In genomic region chr9:35001803-35002502, GRCh38 we compare ENCODE assay signal across 11 cellular contexts. TPM values are rescaled to one million over a fixed set of nuclear protein-coding genes. Genes with fewer than 3 reads are reported as not detected.
DNase-seq lines count a peak whose midpoint lies in the region; ATAC-seq, FAIRE-seq and TF ChIP-seq lines count a peak whose summit lies in the region.
"Had no signal": no experiment of that assay in that cellular context is flagged by ENCODE, and none has a peak within 500 bp of the region (broad histone marks: within the 10 kb centered on the region; RNA-seq: fewer than 3 reads in every experiment).

No MANE protein-coding gene starts in this region.

- peaks cover 2% of the 10 kb centered on the region for H3K36me3 ChIP-seq in bronchial epithelial cell (ENCODE audit: control insufficient read depth, insufficient read depth, low read length)

- H3K4me1 Mint-ChIP-seq in stimulated activated effector memory CD8-positive, alpha-beta T cell treated with anti-CD3 and anti-CD28 coated beads, Interleukin-12 subunit alpha, Interleukin-12 subunit beta, amount 100 ng/mL, for 72 hours, result peaks cover 16% of the 10 kb centered on the region

- no peak for TF ChIP-seq CTCF in bronchial epithelial cell (IDR thresholded peaks at IDR 0.05; ENCODE audit: insufficient read depth, low read length, severe bottlenecking)

- peak; percentile 17 to 21 for DNase-seq in activated CD4-positive, alpha-beta T cell treated with anti-CD3 and anti-CD28 coated beads, Interleukin-2, amount 50 U/mL, for 48 hours
- no peak for DNase-seq in activated CD4-positive, alpha-beta T cell treated with anti-CD3 and anti-CD28 coated beads for 4 hours
- DNase-seq in bronchial epithelial cell (ENCODE audit: low read depth) (peak; percentile 90), NCI-H345 treated with DMSO at 0.1 percent for 48 hours (lab: John Stamatoyannopoulos, UW; ENCODE audit: unreplicated experiment) (no peak), NOMO-1 treated with DMSO at 0.1 percent for 48 hours (lab: John Stamatoyannopoulos, UW; ENCODE audit: unreplicated experiment) (no peak), NCI-H748 treated with DMSO at 0.1 percent for 48 hours (lab: John Stamatoyannopoulos, UW) (no peak)
- DNase-seq in stimulated activated effector memory CD8-positive, alpha-beta T cell treated with anti-CD3 and anti-CD28 coated beads, Interleukin-12 subunit alpha, Interleukin-12 subunit beta, amount 100 ng/mL, for 72 hours (ENCODE audit: low spot score in 2 of 2), result no peak
- DNase-seq: mucosa of descending colon, NCI-H2227 treated with DMSO at 0.1 percent for 48 hours had no signal

- no peak overlapping the region for H3K4me3 Mint-ChIP-seq in stimulated activated effector memory CD8-positive, alpha-beta T cell treated with anti-CD3 and anti-CD28 coated beads, Interleukin-12 subunit alpha, Interleukin-12 subunit beta, amount 100 ng/mL, for 72 hours

- peak overlapping the region; percentile 20 for H3K27ac Mint-ChIP-seq in stimulated activated effector memory CD8-positive, alpha-beta T cell treated with anti-CD3 and anti-CD28 coated beads, Interleukin-12 subunit alpha, Interleukin-12 subunit beta, amount 100 ng/mL, for 72 hours

- H3K36me3 Mint-ChIP-seq in stimulated activated effector memory CD8-positive, alpha-beta T cell treated with anti-CD3 and anti-CD28 coated beads, Interleukin-12 subunit alpha, Interleukin-12 subunit beta, amount 100 ng/mL, for 72 hours, result no peaks in the 10 kb centered on the region

- no peak overlapping the region for H3K4me3 ChIP-seq in bronchial epithelial cell (ENCODE audit: low read depth, low read length)
- H3K4me3 ChIP-seq: mucosa of descending colon had no signal

- peak; percentile 75 for ATAC-seq in HG02870 (IDR thresholded peaks at IDR 0.05; ENCODE audit: unreplicated experiment)
- ATAC-seq in stimulated activated effector memory CD8-positive, alpha-beta T cell treated with anti-CD3 and anti-CD28 coated beads, Interleukin-12 subunit alpha, Interleukin-12 subunit beta, amount 100 ng/mL, for 72 hours, result peak; percentile 90
- ATAC-seq: mucosa of descending colon, sciatic nerve had no signal

- no peak for FAIRE-seq in bronchial epithelial cell (lab: Jason Lieb, UNC)

- H3K9me3 Mint-ChIP-seq in stimulated activated effector memory CD8-positive, alpha-beta T cell treated with anti-CD3 and anti-CD28 coated beads, Interleukin-12 subunit alpha, Interleukin-12 subunit beta, amount 100 ng/mL, for 72 hours, result no peaks in the 10 kb centered on the region

- H3K27me3 ChIP-seq in bronchial epithelial cell (ENCODE audit: control insufficient read depth, insufficient read depth, low read length), result no peaks in the 10 kb centered on the region

RNA-seq across cellular contexts. Expression of gene DNAJB5, which starts 12.4 kb away (rescaled TPM):
- 8.2 and 11.0 TPM in 2 replicates for total RNA-seq in bronchial epithelial cell

RNA-seq across cellular contexts. Expression of gene PHF24, which starts 43.9 kb away (rescaled TPM):
- total RNA-seq in bronchial epithelial cell, result 0.13 and 0.26 TPM in 2 replicates

Comparison
In these comparisons a context has a peak if more than half of its experiments do, and no peak if none do; other contexts are left out.
1. DNase-seq: peak in activated CD4-positive, alpha-beta T cell treated with anti-CD3 and anti-CD28 coated beads, Interleukin-2, amount 50 U/mL, for 48 hours (2 of 2) and bronchial epithelial cell (single experiment); none in activated CD4-positive, alpha-beta T cell treated with anti-CD3 and anti-CD28 coated beads for 4 hours (0 of 2), stimulated activated effector memory CD8-positive, alpha-beta T cell treated with anti-CD3 and anti-CD28 coated beads, Interleukin-12 subunit alpha, Interleukin-12 subunit beta, amount 100 ng/mL, for 72 hours (0 of 2), NCI-H345 treated with DMSO at 0.1 percent for 48 hours (single experiment), NOMO-1 treated with DMSO at 0.1 percent for 48 hours (single experiment) and NCI-H748 treated with DMSO at 0.1 percent for 48 hours (single experiment).